In the genomic region with DNA sequence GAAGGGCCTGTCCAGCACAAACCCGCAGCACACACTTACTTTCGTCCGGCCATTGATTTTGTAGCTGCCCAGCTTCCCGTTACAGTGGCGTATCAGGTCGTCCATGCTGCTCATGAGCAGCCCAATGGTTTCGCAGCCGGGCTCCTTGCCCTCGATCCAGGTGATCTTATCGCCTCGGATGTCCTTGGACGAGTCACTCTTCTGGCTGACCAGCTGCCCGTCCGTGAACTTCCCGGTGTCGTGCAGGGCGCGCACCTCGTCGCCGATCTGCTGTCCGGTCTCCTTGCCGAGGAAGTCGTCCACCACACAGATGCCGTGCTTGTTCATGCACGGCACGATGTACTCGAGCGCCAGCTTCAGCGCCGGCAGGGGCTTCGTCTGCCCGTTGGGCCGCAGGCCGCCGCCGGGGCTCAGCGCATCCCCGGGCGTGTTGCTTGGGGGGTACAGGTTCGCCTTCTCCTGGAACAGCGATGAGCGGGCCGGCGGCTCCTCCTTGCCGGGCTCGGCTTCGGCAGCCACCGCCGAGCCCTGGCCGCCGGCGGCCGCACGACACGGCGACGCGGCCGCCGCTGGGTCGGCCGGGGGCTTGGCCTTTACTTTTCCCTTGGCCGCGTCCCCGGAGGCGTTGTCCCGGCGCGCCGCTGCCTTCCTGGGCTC, we compare ENCODE assay signal across 1 cellular context.
TF ChIP-seq lines count a peak whose summit lies in the region.

No MANE protein-coding gene starts in this region.

TF ChIP-seq in K562, 482 proteins besides CTCF, POLR2A, EP300 and RAD21 (continued from another document and continues in another):
- TF ChIP-seq, protein P1, sequence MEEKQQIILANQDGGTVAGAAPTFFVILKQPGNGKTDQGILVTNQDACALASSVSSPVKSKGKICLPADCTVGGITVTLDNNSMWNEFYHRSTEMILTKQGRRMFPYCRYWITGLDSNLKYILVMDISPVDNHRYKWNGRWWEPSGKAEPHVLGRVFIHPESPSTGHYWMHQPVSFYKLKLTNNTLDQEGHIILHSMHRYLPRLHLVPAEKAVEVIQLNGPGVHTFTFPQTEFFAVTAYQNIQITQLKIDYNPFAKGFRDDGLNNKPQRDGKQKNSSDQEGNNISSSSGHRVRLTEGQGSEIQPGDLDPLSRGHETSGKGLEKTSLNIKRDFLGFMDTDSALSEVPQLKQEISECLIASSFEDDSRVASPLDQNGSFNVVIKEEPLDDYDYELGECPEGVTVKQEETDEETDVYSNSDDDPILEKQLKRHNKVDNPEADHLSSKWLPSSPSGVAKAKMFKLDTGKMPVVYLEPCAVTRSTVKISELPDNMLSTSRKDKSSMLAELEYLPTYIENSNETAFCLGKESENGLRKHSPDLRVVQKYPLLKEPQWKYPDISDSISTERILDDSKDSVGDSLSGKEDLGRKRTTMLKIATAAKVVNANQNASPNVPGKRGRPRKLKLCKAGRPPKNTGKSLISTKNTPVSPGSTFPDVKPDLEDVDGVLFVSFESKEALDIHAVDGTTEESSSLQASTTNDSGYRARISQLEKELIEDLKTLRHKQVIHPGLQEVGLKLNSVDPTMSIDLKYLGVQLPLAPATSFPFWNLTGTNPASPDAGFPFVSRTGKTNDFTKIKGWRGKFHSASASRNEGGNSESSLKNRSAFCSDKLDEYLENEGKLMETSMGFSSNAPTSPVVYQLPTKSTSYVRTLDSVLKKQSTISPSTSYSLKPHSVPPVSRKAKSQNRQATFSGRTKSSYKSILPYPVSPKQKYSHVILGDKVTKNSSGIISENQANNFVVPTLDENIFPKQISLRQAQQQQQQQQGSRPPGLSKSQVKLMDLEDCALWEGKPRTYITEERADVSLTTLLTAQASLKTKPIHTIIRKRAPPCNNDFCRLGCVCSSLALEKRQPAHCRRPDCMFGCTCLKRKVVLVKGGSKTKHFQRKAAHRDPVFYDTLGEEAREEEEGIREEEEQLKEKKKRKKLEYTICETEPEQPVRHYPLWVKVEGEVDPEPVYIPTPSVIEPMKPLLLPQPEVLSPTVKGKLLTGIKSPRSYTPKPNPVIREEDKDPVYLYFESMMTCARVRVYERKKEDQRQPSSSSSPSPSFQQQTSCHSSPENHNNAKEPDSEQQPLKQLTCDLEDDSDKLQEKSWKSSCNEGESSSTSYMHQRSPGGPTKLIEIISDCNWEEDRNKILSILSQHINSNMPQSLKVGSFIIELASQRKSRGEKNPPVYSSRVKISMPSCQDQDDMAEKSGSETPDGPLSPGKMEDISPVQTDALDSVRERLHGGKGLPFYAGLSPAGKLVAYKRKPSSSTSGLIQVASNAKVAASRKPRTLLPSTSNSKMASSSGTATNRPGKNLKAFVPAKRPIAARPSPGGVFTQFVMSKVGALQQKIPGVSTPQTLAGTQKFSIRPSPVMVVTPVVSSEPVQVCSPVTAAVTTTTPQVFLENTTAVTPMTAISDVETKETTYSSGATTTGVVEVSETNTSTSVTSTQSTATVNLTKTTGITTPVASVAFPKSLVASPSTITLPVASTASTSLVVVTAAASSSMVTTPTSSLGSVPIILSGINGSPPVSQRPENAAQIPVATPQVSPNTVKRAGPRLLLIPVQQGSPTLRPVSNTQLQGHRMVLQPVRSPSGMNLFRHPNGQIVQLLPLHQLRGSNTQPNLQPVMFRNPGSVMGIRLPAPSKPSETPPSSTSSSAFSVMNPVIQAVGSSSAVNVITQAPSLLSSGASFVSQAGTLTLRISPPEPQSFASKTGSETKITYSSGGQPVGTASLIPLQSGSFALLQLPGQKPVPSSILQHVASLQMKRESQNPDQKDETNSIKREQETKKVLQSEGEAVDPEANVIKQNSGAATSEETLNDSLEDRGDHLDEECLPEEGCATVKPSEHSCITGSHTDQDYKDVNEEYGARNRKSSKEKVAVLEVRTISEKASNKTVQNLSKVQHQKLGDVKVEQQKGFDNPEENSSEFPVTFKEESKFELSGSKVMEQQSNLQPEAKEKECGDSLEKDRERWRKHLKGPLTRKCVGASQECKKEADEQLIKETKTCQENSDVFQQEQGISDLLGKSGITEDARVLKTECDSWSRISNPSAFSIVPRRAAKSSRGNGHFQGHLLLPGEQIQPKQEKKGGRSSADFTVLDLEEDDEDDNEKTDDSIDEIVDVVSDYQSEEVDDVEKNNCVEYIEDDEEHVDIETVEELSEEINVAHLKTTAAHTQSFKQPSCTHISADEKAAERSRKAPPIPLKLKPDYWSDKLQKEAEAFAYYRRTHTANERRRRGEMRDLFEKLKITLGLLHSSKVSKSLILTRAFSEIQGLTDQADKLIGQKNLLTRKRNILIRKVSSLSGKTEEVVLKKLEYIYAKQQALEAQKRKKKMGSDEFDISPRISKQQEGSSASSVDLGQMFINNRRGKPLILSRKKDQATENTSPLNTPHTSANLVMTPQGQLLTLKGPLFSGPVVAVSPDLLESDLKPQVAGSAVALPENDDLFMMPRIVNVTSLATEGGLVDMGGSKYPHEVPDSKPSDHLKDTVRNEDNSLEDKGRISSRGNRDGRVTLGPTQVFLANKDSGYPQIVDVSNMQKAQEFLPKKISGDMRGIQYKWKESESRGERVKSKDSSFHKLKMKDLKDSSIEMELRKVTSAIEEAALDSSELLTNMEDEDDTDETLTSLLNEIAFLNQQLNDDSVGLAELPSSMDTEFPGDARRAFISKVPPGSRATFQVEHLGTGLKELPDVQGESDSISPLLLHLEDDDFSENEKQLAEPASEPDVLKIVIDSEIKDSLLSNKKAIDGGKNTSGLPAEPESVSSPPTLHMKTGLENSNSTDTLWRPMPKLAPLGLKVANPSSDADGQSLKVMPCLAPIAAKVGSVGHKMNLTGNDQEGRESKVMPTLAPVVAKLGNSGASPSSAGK (IDR thresholded peaks at IDR 0.05) = peak; percentile 67
- TF ChIP-seq, protein P2, sequence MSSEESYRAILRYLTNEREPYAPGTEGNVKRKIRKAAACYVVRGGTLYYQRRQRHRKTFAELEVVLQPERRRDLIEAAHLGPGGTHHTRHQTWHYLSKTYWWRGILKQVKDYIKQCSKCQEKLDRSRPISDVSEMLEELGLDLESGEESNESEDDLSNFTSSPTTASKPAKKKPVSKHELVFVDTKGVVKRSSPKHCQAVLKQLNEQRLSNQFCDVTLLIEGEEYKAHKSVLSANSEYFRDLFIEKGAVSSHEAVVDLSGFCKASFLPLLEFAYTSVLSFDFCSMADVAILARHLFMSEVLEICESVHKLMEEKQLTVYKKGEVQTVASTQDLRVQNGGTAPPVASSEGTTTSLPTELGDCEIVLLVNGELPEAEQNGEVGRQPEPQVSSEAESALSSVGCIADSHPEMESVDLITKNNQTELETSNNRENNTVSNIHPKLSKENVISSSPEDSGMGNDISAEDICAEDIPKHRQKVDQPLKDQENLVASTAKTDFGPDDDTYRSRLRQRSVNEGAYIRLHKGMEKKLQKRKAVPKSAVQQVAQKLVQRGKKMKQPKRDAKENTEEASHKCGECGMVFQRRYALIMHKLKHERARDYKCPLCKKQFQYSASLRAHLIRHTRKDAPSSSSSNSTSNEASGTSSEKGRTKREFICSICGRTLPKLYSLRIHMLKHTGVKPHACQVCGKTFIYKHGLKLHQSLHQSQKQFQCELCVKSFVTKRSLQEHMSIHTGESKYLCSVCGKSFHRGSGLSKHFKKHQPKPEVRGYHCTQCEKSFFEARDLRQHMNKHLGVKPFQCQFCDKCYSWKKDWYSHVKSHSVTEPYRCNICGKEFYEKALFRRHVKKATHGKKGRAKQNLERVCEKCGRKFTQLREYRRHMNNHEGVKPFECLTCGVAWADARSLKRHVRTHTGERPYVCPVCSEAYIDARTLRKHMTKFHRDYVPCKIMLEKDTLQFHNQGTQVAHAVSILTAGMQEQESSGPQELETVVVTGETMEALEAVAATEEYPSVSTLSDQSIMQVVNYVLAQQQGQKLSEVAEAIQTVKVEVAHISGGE (CRISPR knock-in tag; IDR thresholded peaks at IDR 0.05) = no peak
- TF ChIP-seq SRSF3 (IDR thresholded peaks at IDR 0.05; ENCODE audit: insufficient read depth, low read length) (no peak), GATA2 (CRISPR knock-in tag; IDR thresholded peaks at IDR 0.05) (peak; percentile 72; the same call in 1 of the 2 replicates), ATF7 (IDR thresholded peaks at IDR 0.05) (no peak; the same call in 1 of the 2 replicates), ZNF146 (CRISPR knock-in tag; IDR thresholded peaks at IDR 0.05; ENCODE audit: unreplicated experiment) (peak; percentile 35), FOXP1 (CRISPR knock-in tag; IDR thresholded peaks at IDR 0.05) (0 out of 2 replicates have a peak, but pooled peaks have one; percentile 63), TAF7 (tag; IDR thresholded peaks at IDR 0.05) (0 out of 2 replicates have a peak, but pooled peaks have one; percentile 29), CHD1 (IDR thresholded peaks at IDR 0.05; ENCODE audit: low read length) (peak; percentile 41), L3MBTL2 (IDR thresholded peaks at IDR 0.05) (peak; percentile 80), ZBTB7A (IDR thresholded peaks at IDR 0.05; ENCODE audit: borderline replicate concordance, control insufficient read depth, low read depth, low read length) (peak; percentile 71; the same call in 1 of the 2 replicates), PRMT5 (CRISPR knock-in tag; IDR thresholded peaks at IDR 0.05) (no peak), HCFC1 (IDR thresholded peaks at IDR 0.05; ENCODE audit: low read depth, low read length) (no peak), ZNF668 (CRISPR knock-in tag; IDR thresholded peaks at IDR 0.05) (no peak), CBFA2T2 (conservative IDR thresholded peaks at IDR 0.05) (no peak), ZNF274 (IDR thresholded peaks at IDR 0.05; ENCODE audit: borderline replicate concordance, low read depth, low read length) (no peak), CXXC5 (CRISPR knock-in tag; IDR thresholded peaks at IDR 0.05) (peak; percentile 78), SMARCC2 (IDR thresholded peaks at IDR 0.05; ENCODE audit: low read depth) (peak; percentile 26; the same call in 1 of the 2 replicates), ZBED1 (IDR thresholded peaks at IDR 0.05) (no peak), HNRNPUL1 (IDR thresholded peaks at IDR 0.05; ENCODE audit: low read length) (no peak)
- TF ChIP-seq, protein P3, sequence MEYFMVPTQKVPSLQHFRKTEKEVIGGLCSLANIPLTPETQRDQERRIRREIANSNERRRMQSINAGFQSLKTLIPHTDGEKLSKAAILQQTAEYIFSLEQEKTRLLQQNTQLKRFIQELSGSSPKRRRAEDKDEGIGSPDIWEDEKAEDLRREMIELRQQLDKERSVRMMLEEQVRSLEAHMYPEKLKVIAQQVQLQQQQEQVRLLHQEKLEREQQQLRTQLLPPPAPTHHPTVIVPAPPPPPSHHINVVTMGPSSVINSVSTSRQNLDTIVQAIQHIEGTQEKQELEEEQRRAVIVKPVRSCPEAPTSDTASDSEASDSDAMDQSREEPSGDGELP (CRISPR knock-in tag; IDR thresholded peaks at IDR 0.05; ENCODE audit: borderline replicate concordance) = peak; percentile 85
- TF ChIP-seq, protein P4, sequence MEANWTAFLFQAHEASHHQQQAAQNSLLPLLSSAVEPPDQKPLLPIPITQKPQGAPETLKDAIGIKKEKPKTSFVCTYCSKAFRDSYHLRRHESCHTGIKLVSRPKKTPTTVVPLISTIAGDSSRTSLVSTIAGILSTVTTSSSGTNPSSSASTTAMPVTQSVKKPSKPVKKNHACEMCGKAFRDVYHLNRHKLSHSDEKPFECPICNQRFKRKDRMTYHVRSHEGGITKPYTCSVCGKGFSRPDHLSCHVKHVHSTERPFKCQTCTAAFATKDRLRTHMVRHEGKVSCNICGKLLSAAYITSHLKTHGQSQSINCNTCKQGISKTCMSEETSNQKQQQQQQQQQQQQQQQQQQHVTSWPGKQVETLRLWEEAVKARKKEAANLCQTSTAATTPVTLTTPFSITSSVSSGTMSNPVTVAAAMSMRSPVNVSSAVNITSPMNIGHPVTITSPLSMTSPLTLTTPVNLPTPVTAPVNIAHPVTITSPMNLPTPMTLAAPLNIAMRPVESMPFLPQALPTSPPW (CRISPR knock-in tag; IDR thresholded peaks at IDR 0.05) = peak; percentile 33
- TF ChIP-seq, protein P5, sequence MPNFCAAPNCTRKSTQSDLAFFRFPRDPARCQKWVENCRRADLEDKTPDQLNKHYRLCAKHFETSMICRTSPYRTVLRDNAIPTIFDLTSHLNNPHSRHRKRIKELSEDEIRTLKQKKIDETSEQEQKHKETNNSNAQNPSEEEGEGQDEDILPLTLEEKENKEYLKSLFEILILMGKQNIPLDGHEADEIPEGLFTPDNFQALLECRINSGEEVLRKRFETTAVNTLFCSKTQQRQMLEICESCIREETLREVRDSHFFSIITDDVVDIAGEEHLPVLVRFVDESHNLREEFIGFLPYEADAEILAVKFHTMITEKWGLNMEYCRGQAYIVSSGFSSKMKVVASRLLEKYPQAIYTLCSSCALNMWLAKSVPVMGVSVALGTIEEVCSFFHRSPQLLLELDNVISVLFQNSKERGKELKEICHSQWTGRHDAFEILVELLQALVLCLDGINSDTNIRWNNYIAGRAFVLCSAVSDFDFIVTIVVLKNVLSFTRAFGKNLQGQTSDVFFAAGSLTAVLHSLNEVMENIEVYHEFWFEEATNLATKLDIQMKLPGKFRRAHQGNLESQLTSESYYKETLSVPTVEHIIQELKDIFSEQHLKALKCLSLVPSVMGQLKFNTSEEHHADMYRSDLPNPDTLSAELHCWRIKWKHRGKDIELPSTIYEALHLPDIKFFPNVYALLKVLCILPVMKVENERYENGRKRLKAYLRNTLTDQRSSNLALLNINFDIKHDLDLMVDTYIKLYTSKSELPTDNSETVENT (CRISPR knock-in tag; IDR thresholded peaks at IDR 0.05) = no peak
- TF ChIP-seq, protein P6, sequence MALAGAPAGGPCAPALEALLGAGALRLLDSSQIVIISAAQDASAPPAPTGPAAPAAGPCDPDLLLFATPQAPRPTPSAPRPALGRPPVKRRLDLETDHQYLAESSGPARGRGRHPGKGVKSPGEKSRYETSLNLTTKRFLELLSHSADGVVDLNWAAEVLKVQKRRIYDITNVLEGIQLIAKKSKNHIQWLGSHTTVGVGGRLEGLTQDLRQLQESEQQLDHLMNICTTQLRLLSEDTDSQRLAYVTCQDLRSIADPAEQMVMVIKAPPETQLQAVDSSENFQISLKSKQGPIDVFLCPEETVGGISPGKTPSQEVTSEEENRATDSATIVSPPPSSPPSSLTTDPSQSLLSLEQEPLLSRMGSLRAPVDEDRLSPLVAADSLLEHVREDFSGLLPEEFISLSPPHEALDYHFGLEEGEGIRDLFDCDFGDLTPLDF (CRISPR knock-in tag; IDR thresholded peaks at IDR 0.05) = peak; percentile 23; the same call in 1 of the 2 replicates
- TF ChIP-seq, protein P7, sequence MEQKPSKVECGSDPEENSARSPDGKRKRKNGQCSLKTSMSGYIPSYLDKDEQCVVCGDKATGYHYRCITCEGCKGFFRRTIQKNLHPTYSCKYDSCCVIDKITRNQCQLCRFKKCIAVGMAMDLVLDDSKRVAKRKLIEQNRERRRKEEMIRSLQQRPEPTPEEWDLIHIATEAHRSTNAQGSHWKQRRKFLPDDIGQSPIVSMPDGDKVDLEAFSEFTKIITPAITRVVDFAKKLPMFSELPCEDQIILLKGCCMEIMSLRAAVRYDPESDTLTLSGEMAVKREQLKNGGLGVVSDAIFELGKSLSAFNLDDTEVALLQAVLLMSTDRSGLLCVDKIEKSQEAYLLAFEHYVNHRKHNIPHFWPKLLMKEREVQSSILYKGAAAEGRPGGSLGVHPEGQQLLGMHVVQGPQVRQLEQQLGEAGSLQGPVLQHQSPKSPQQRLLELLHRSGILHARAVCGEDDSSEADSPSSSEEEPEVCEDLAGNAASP (IDR thresholded peaks at IDR 0.05) = no peak
